In genomic region chr6:77097940-77098339, GRCh38 we compare ENCODE assay signal across 13 cellular contexts.
DNase-seq lines count a peak whose midpoint lies in the region; ATAC-seq and TF ChIP-seq lines count a peak whose summit lies in the region.
"Had no signal": no experiment of that assay in that cellular context is flagged by ENCODE, and none has a peak within 500 bp of the region (broad histone marks: within the 10 kb centered on the region; RNA-seq: fewer than 3 reads in every experiment).

No MANE protein-coding gene starts in this region.

- H3K4me3 ChIP-seq in heart left ventricle, result no peak overlapping the region
- no peak overlapping the region for H3K4me3 ChIP-seq in right atrium auricular region

- DNase-seq in DMS 273 treated with DMSO at 0.1 percent for 48 hours (lab: John Stamatoyannopoulos, UW) (peak; percentile 44), DMS 273 (lab: John Stamatoyannopoulos, UW; ENCODE audit: unreplicated experiment) (no peak), NCI-H345 treated with DMSO at 0.1 percent for 48 hours (lab: John Stamatoyannopoulos, UW; ENCODE audit: unreplicated experiment) (peak; percentile 30), NCI-H345 (lab: John Stamatoyannopoulos, UW) (no peak), heart left ventricle (no peak), right atrium auricular region (ENCODE audit: low spot score) (no peak), left lobe of liver (ENCODE audit: low spot score) (no peak), NCI-H2227 (lab: John Stamatoyannopoulos, UW; ENCODE audit: unreplicated experiment) (no peak)
- DNase-seq: Caco-2; CD8-positive, alpha-beta T cell; HCEC 1CT; HFFc6 had no signal

- ATAC-seq in heart left ventricle (peak; percentile 53 to 73 (median 58)), left lobe of liver (peak; percentile 31)
- ATAC-seq: CD8-positive, alpha-beta T cell had no signal

- no peaks in the 10 kb centered on the region for H3K9me3 ChIP-seq in heart left ventricle
- H3K9me3 ChIP-seq in right atrium auricular region, result no peaks in the 10 kb centered on the region
- H3K9me3 ChIP-seq: Caco-2 had no signal

- H3K27ac ChIP-seq in heart left ventricle, result no peak overlapping the region
- no peak overlapping the region for H3K27ac ChIP-seq in right atrium auricular region
- H3K27ac ChIP-seq: 22Rv1 had no signal

- intact Hi-C loops in heart left ventricle (cut with DNase I), result no loop called here

- TF ChIP-seq CTCF in heart left ventricle (IDR thresholded peaks at IDR 0.05) (no peak), right atrium auricular region (IDR thresholded peaks at IDR 0.05) (no peak)

- H3K4me1 ChIP-seq in heart left ventricle, result peaks cover 0 to 9% (median 0%) of the 10 kb centered on the region in 12 donors
- H3K4me1 ChIP-seq in right atrium auricular region, result peaks cover 0 to 7% of the 10 kb centered on the region in 2 donors
- H3K4me1 ChIP-seq: Caco-2 had no signal

- no peaks in the 10 kb centered on the region for H3K36me3 ChIP-seq in heart left ventricle
- no peaks in the 10 kb centered on the region for H3K36me3 ChIP-seq in right atrium auricular region

- H3K27me3 ChIP-seq in heart left ventricle, result no peaks in the 10 kb centered on the region
- H3K27me3 ChIP-seq in right atrium auricular region, result no peaks in the 10 kb centered on the region

- TF ChIP-seq POLR2A in heart left ventricle (IDR thresholded peaks at IDR 0.05), result no peak

- WGBS in heart left ventricle, 4 donors, result 21 to 28% (median 24%) methylated on average over 2 of the region's 2 CpGs

Comparison
In these comparisons a context has a peak if more than half of its experiments do, and no peak if none do; other contexts are left out.
1. DNase-seq: peak in DMS 273 treated with DMSO at 0.1 percent for 48 hours (single experiment) and NCI-H345 treated with DMSO at 0.1 percent for 48 hours (single experiment); none in DMS 273 (single experiment), NCI-H345 (single experiment), heart left ventricle (0 of 5), right atrium auricular region (single experiment), left lobe of liver (single experiment) and NCI-H2227 (single experiment).